ENCODE assay signal across 9 cellular contexts in the genomic region with DNA sequence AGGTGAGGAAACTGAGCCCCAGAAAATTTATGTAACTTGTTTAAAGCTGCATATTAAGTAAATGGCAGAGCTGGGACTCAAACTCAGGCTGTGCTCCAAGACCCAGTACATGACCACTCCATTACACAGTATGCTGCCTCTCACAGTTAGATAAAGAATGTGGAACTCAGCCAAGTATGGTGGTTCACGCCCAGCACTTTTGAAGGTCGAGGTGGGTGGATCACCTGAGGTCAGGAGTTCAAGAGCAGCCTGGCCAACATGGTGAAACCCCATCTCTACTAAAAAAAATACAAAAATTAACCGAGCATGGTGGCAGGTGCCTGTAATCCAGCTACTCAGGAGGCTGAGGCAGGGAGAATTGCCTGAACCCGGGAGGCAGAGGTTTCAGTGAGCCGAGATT. TPM values are rescaled to one million over a fixed set of nuclear protein-coding genes. Genes with fewer than 3 reads are reported as not detected.
"Had no signal": no experiment of that assay in that cellular context is flagged by ENCODE, and none has a peak within 500 bp of the region (broad histone marks: within the 10 kb centered on the region; RNA-seq: fewer than 3 reads in every experiment).

No MANE protein-coding gene starts in this region.

RNA-seq across cellular contexts. Expression of a gene that starts 2.3 kb away (rescaled TPM):
- total RNA-seq: cardiac muscle cell; fibroblast of villous mesenchyme; lung microvascular endothelial cell; mesenteric fat pad; naive thymus-derived CD8-positive, alpha-beta T cell; neural crest cell; pulmonary artery endothelial cell; right cardiac atrium had no signal
- polyA plus RNA-seq: cardiac muscle cell; fibroblast of lung; naive thymus-derived CD8-positive, alpha-beta T cell; right cardiac atrium had no signal
